Comparison of ENCODE assay signal across 8 cellular contexts in genomic region chr4:183256756-183257385, GRCh38.
A peak's percentile ranks its signal among the peaks of the same experiment; 100 is the strongest.
DNase-seq lines count a peak whose midpoint lies in the region; ATAC-seq and TF ChIP-seq lines count a peak whose summit lies in the region.

No MANE protein-coding gene starts in this region.

- WGBS in psoas muscle, 3 donors: 31 to 56% (median 42%) methylated on average over 9 of the region's 9 CpGs

- no peaks in the 10 kb centered on the region for H3K27me3 ChIP-seq in psoas muscle (ENCODE audit: insufficient read depth in 3 of 3, low read length in 2 of 3)

- no peaks in the 10 kb centered on the region for H3K36me3 Mint-ChIP-seq in activated T-helper 1 cell treated with anti-CD3 and anti-CD28 coated beads, Interleukin-12 subunit alpha, Interleukin-12 subunit beta, Interleukin-2, Interleukin-4 antibody, amounts not matched to agents 30 ng/mL and 10 ng/mL and 1 ng/mL, durations not matched to agents 14 hours and 24 hours and 36 hours (ENCODE audit: low read depth)
- H3K36me3 Mint-ChIP-seq in activated T-cell treated with anti-CD3 and anti-CD28 coated beads, Interleukin-2, amount 50 U/mL, for 4 hours (ENCODE audit: insufficient read depth): no peaks in the 10 kb centered on the region

- H3K9me3 Mint-ChIP-seq in activated T-helper 1 cell treated with anti-CD3 and anti-CD28 coated beads, Interleukin-12 subunit alpha, Interleukin-12 subunit beta, Interleukin-2, Interleukin-4 antibody, amounts not matched to agents 30 ng/mL and 10 ng/mL and 1 ng/mL, durations not matched to agents 14 hours and 24 hours and 36 hours: no peaks in the 10 kb centered on the region
- no peaks in the 10 kb centered on the region for H3K9me3 Mint-ChIP-seq in activated T-cell treated with anti-CD3 and anti-CD28 coated beads, Interleukin-2, amount 50 U/mL, for 4 hours

- peak; percentile 80 for ATAC-seq in HG02798 (IDR thresholded peaks at IDR 0.05; ENCODE audit: poor library complexity, unreplicated experiment)
- peak in 1 of 2 donors; percentile 78 for ATAC-seq in activated T-cell treated with anti-CD3 and anti-CD28 coated beads, Interleukin-2, amount 50 U/mL, for 4 hours
- peak; percentile 69 to 82 (median 70) for ATAC-seq in psoas muscle
- ATAC-seq in HG02763 (IDR thresholded peaks at IDR 0.05; ENCODE audit: unreplicated experiment): no peak

- peaks cover 6% of the 10 kb centered on the region for H3K27me3 Mint-ChIP-seq in activated T-helper 1 cell treated with anti-CD3 and anti-CD28 coated beads, Interleukin-12 subunit alpha, Interleukin-12 subunit beta, Interleukin-2, Interleukin-4 antibody, amounts not matched to agents 30 ng/mL and 10 ng/mL and 1 ng/mL, durations not matched to agents 14 hours and 24 hours and 36 hours (ENCODE audit: insufficient read depth)
- peaks cover 2% of the 10 kb centered on the region for H3K27me3 Mint-ChIP-seq in activated T-cell treated with anti-CD3 and anti-CD28 coated beads, Interleukin-2, amount 50 U/mL, for 4 hours (ENCODE audit: low read depth)

- peak; percentile 76 for TF ChIP-seq CTCF in psoas muscle (IDR thresholded peaks at IDR 0.05)

- H3K9me3 ChIP-seq in psoas muscle: no peaks in the 10 kb centered on the region

- no peaks in the 10 kb centered on the region for H3K4me1 Mint-ChIP-seq in activated T-helper 1 cell treated with anti-CD3 and anti-CD28 coated beads, Interleukin-12 subunit alpha, Interleukin-12 subunit beta, Interleukin-2, Interleukin-4 antibody, amounts not matched to agents 30 ng/mL and 10 ng/mL and 1 ng/mL, durations not matched to agents 14 hours and 24 hours and 36 hours (ENCODE audit: low read depth)
- no peaks in the 10 kb centered on the region for H3K4me1 Mint-ChIP-seq in activated T-cell treated with anti-CD3 and anti-CD28 coated beads, Interleukin-2, amount 50 U/mL, for 4 hours (ENCODE audit: low read depth)

- intact Hi-C loops in activated T-helper 1 cell treated with anti-CD3 and anti-CD28 coated beads, Interleukin-12 subunit alpha, Interleukin-12 subunit beta, Interleukin-2, Interleukin-4 antibody, amounts not matched to agents 30 ng/mL and 10 ng/mL and 1 ng/mL, durations not matched to agents 14 hours and 24 hours and 36 hours (cut with micrococcal nuclease): loop anchor here (1.0 kb wide), 1 partner anchor 319 kb away; no protein-coding TSS in a partner anchor
- intact Hi-C loops in psoas muscle (cut with DNase I): loop anchor here (2.0 kb wide), 2 partner anchors 182 to 184 kb away; no protein-coding TSS in a partner anchor

- H3K4me3 ChIP-seq in psoas muscle: no peak overlapping the region

- no peak overlapping the region for H3K27ac ChIP-seq in psoas muscle

- H3K4me1 ChIP-seq in psoas muscle: no peaks in the 10 kb centered on the region

- H3K4me3 Mint-ChIP-seq in activated T-helper 1 cell treated with anti-CD3 and anti-CD28 coated beads, Interleukin-12 subunit alpha, Interleukin-12 subunit beta, Interleukin-2, Interleukin-4 antibody, amounts not matched to agents 30 ng/mL and 10 ng/mL and 1 ng/mL, durations not matched to agents 14 hours and 24 hours and 36 hours: no peak overlapping the region
- no peak overlapping the region for H3K4me3 Mint-ChIP-seq in activated T-cell treated with anti-CD3 and anti-CD28 coated beads, Interleukin-2, amount 50 U/mL, for 4 hours

- H3K36me3 ChIP-seq in psoas muscle (ENCODE audit: insufficient read depth in 1 of 2, low read depth in 1 of 2): peaks cover 3 to 38% of the 10 kb centered on the region in 2 donors

- peak; percentile 13 for DNase-seq in activated T-helper 1 cell treated with Interleukin-2 at 50 U/mL for 16 hours (ENCODE audit: low read depth)
- DNase-seq in activated T-helper 1 cell treated with anti-CD3 and anti-CD28 coated beads, Interleukin-12 subunit alpha, Interleukin-12 subunit beta, Interleukin-2, Interleukin-4 antibody, amounts not matched to agents 30 ng/mL and 10 ng/mL and 1 ng/mL, durations not matched to agents 14 hours and 24 hours and 36 hours (ENCODE audit: low spot score): no peak
- DNase-seq in NCI-H69 (lab: John Stamatoyannopoulos, UW): peak; percentile 58
- peak; percentile 13 for DNase-seq in activated T-cell treated with anti-CD3 and anti-CD28 coated beads, Interleukin-2, amount 50 U/mL, for 4 hours
- peak; percentile 33 for DNase-seq in germinal center (ENCODE audit: low spot score)
- DNase-seq in psoas muscle: peak; percentile 54 to 69

- H3K27ac Mint-ChIP-seq in activated T-helper 1 cell treated with anti-CD3 and anti-CD28 coated beads, Interleukin-12 subunit alpha, Interleukin-12 subunit beta, Interleukin-2, Interleukin-4 antibody, amounts not matched to agents 30 ng/mL and 10 ng/mL and 1 ng/mL, durations not matched to agents 14 hours and 24 hours and 36 hours: no peak overlapping the region
